In the genomic region with DNA sequence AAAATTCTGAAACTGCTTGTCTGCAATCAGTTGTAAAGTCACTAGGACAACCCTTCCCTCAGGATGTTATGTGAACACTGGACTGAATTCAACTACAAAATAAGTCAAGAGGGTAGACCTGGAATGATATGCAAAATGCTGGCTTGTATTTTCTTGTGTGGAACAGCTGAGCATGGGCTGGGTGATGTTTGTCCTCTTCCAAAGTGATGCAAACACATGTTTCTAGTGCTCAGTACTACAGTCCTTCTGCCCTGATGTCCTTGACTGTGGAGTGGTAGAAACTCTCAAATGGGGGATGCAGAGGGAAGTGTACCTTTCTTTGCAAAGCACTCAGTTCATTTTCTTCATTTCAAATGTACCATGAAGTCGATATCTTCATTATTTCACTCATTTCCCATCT, we compare ENCODE assay signal across 17 cellular contexts.
DNase-seq lines count a peak whose midpoint lies in the region; ATAC-seq, FAIRE-seq and TF ChIP-seq lines count a peak whose summit lies in the region.
"Had no signal": no experiment of that assay in that cellular context is flagged by ENCODE, and none has a peak within 500 bp of the region (broad histone marks: within the 10 kb centered on the region; RNA-seq: fewer than 3 reads in every experiment).

No MANE protein-coding gene starts in this region.

- TF ChIP-seq CTCF in AG04450 (IDR thresholded peaks at IDR 0.05; ENCODE audit: low read depth, low read length) (no peak), mucosa of descending colon (IDR thresholded peaks at IDR 0.05) (no peak)

- DNase-seq in AG04450 (ENCODE audit: low read depth, low spot score), result no peak
- no peak for DNase-seq in HTR-8/SVneo (ENCODE audit: insufficient read length, low spot score)
- DNase-seq in Right ventricle myocardium superior, result no peak
- no peak for DNase-seq in mucosa of descending colon
- no peak for DNase-seq in NCI-H1930 (lab: John Stamatoyannopoulos, UW)
- DNase-seq in activated CD8-positive, alpha-beta memory T cell treated with anti-CD3 and anti-CD28 coated beads, Interleukin-2, amount 50 U/mL, for 4 hours, result no peak
- DNase-seq in COLO668 (lab: John Stamatoyannopoulos, UW; ENCODE audit: unreplicated experiment), result no peak
- DNase-seq: DMS79 treated with DMSO at 0.1 percent for 48 hours, GDM1, GOT3, NCI-H1436 treated with DMSO at 0.1 percent for 48 hours, NCI-H345 had no signal

- POLR2A ChIA-PET in AG04450 (lab: Yijun Ruan, JAX), result interaction anchor here (0.5 to 1.5 kb wide), 3 partner anchors 134 to 371 kb away, joined by 3 to 4 read pairs (median 3); no protein-coding TSS in a partner anchor

- CTCF ChIA-PET in AG04450 (lab: Charles Lee), result interaction anchor here (0.8 kb wide), 1 partner anchor 11 kb away, joined by 3 read pairs; no protein-coding TSS in a partner anchor

- intact Hi-C loops in Right ventricle myocardium superior (cut with DNase I), result no loop called here
- intact Hi-C loops in mucosa of descending colon (cut with DNase I, micrococcal nuclease), result no loop called here

- FAIRE-seq in HTR-8/SVneo (lab: Jason Lieb, UNC), result peak; percentile 4
- FAIRE-seq: A549, D721Med, GM12892, K562 had no signal

- H3K36me3 ChIP-seq in mucosa of descending colon (ENCODE audit: low read depth), result no peaks in the 10 kb centered on the region

- H3K4me1 ChIP-seq in mucosa of descending colon (ENCODE audit: low read depth), result peaks cover 15% of the 10 kb centered on the region
- H3K4me1 ChIP-seq: A549 had no signal

- peak; percentile 75 for ATAC-seq in Right ventricle myocardium superior (ENCODE audit: poor library complexity)
- ATAC-seq in mucosa of descending colon, result peak; percentile 35
- no peak for ATAC-seq in GM18858 (IDR thresholded peaks at IDR 0.05; ENCODE audit: unreplicated experiment)
- ATAC-seq: A549, K562 had no signal

- H3K9me3 ChIP-seq in AG04450 (ENCODE audit: control insufficient read depth, insufficient read depth, low read length) (no peaks in the 10 kb centered on the region; the same call in 1 of the 2 replicates), mucosa of descending colon (no peaks in the 10 kb centered on the region)
- H3K9me3 ChIP-seq: A549 had no signal

- H3K27me3 ChIP-seq in AG04450 (ENCODE audit: control insufficient read depth, insufficient read depth, low read length), result no peaks in the 10 kb centered on the region

- H3K4me3 ChIP-seq in AG04450 (ENCODE audit: low read depth, low read length) (no peak overlapping the region), mucosa of descending colon (no peak overlapping the region)
- H3K4me3 ChIP-seq: A549, K562 had no signal

- H3K27ac ChIP-seq in AG04450 (ENCODE audit: low read depth, low read length), result peak overlapping the region; percentile 80
- H3K27ac ChIP-seq: A549 had no signal
